Comparison of ENCODE assay signal across 19 cellular contexts in genomic region chr4:128322311-128322710, GRCh38. TPM values are rescaled to one million over a fixed set of nuclear protein-coding genes. Genes with fewer than 3 reads are reported as not detected.
DNase-seq lines count a peak whose midpoint lies in the region; ATAC-seq, FAIRE-seq and TF ChIP-seq lines count a peak whose summit lies in the region.
"Had no signal": no experiment of that assay in that cellular context is flagged by ENCODE, and none has a peak within 500 bp of the region (broad histone marks: within the 10 kb centered on the region; RNA-seq: fewer than 3 reads in every experiment).

No MANE protein-coding gene starts in this region.

- peak; percentile 7 for DNase-seq in HPDE6-E6E7 (ENCODE audit: extremely low spot score)
- peak; percentile 72 for DNase-seq in RCC 7860 (ENCODE audit: low spot score)
- peak; percentile 45 for DNase-seq in endothelial cell of umbilical vein (ENCODE audit: low read depth, low spot score)
- DNase-seq in renal cortical epithelial cell (ENCODE audit: low read depth), result peak; percentile 52
- DNase-seq in body of pancreas, result no peak
- no peak for DNase-seq in frontal cortex (ENCODE audit: low spot score in 2 of 2)
- DNase-seq in superior temporal gyrus (ENCODE audit: extremely low spot score), result no peak
- DNase-seq: activated CD4-positive, alpha-beta T cell treated with anti-CD3 and anti-CD28 coated beads for 1 hour; activated CD8-positive, alpha-beta memory T cell treated with anti-CD3 and anti-CD28 coated beads, Interleukin-2, amount 10 ng/mL, durations not matched to agents 7 days and 5 days; activated effector memory CD4-positive, alpha-beta T cell treated with anti-CD3 and anti-CD28 coated beads, Interleukin-2, amount 50 U/mL, for 16 hours; erythroblast; NCI-H1048; NCI-H82; ovary; small intestine; tibial artery had no signal

- dilution Hi-C loops in endothelial cell of umbilical vein (cut with MboI; ENCODE audit: extremely low pct_ligation_motif_present, low sequenced_read_pairs), result no loop called here

- H4K20me1 ChIP-seq in endothelial cell of umbilical vein (replicated peaks; ENCODE audit: control insufficient read depth, extremely low read depth, insufficient read depth, low read length), result no peaks in the 10 kb centered on the region

- intact Hi-C loops in endothelial cell of umbilical vein (cut with micrococcal nuclease) (loop anchor here (2.0 kb wide), 2 partner anchors 18 to 32 kb away; no protein-coding TSS in a partner anchor), body of pancreas (cut with DNase I) (no loop called here)

- H3K36me3 ChIP-seq in endothelial cell of umbilical vein (ENCODE audit: control insufficient read depth in 2 of 2, extremely low read depth in 1 of 2, insufficient read depth in 2 of 2, low read length in 2 of 2) (no peaks in the 10 kb centered on the region), body of pancreas (replicated peaks in 1 of 2; ENCODE audit: insufficient read depth in 1 of 2, low read depth in 2 of 2) (no peaks in the 10 kb centered on the region)
- H3K36me3 ChIP-seq: ovary, tibial artery had no signal

- peak overlapping the region; percentile 96 for H3K27ac ChIP-seq in endothelial cell of umbilical vein (ENCODE audit: insufficient read depth, low read depth, low read length)
- no peak overlapping the region for H3K27ac ChIP-seq in body of pancreas
- H3K27ac ChIP-seq: coronary artery, ovary, tibial artery had no signal

- H3K27me3 ChIP-seq in endothelial cell of umbilical vein (ENCODE audit: control insufficient read depth in 2 of 2, insufficient read depth in 2 of 2, low read length in 2 of 2) (no peaks in the 10 kb centered on the region), body of pancreas (no peaks in the 10 kb centered on the region)
- H3K27me3 ChIP-seq: ovary, tibial artery had no signal

- H3K79me2 ChIP-seq in endothelial cell of umbilical vein (ENCODE audit: control insufficient read depth, insufficient read depth, low read length), result no peaks in the 10 kb centered on the region

- 70 to 74% methylated on average over 2 of the region's 2 CpGs for WGBS in body of pancreas, 2 donors

- peak overlapping the region; percentile 69 for H3K9ac ChIP-seq in endothelial cell of umbilical vein (replicated peaks; ENCODE audit: extremely low read depth, insufficient read depth, low read length)

- no peak for TF ChIP-seq CTCF in endothelial cell of umbilical vein (IDR thresholded peaks at IDR 0.05; ENCODE audit: extremely low read depth in 1 of 2, insufficient read depth in 1 of 2, low read depth in 1 of 2, low read length in 2 of 2)
- no peak for TF ChIP-seq CTCF in body of pancreas (IDR thresholded peaks at IDR 0.05)

- CTCF ChIA-PET in endothelial cell of umbilical vein (lab: Charles Lee), result interaction anchor here (0.7 to 2.8 kb wide), 9 partner anchors 10 to 132 kb away, joined by 3 to 18 read pairs (median 4); no protein-coding TSS in a partner anchor

- H3K9me1 ChIP-seq in endothelial cell of umbilical vein (replicated peaks; ENCODE audit: control insufficient read depth, extremely low read depth, insufficient read depth, low read length), result no peaks in the 10 kb centered on the region

- TF ChIP-seq POLR2A in endothelial cell of umbilical vein (IDR thresholded peaks at IDR 0.05; ENCODE audit: low read depth, low read length) (no peak), body of pancreas (IDR thresholded peaks at IDR 0.05) (no peak)

- H3K4me1 ChIP-seq in endothelial cell of umbilical vein (ENCODE audit: control insufficient read depth, extremely low read depth, insufficient read depth, low read length) (peaks cover 31% of the 10 kb centered on the region), body of pancreas (no peaks in the 10 kb centered on the region)

- H3K9me3 ChIP-seq in endothelial cell of umbilical vein (replicated peaks; ENCODE audit: control insufficient read depth, insufficient read depth, low read length), result no peaks in the 10 kb centered on the region
- no peaks in the 10 kb centered on the region for H3K9me3 ChIP-seq in body of pancreas
- H3K9me3 ChIP-seq: ovary, tibial artery had no signal

- POLR2A ChIA-PET in endothelial cell of umbilical vein (lab: Charles Lee), result interaction anchor here (1.4 kb wide), 1 partner anchor 35 kb away, joined by 4 read pairs; the partner anchor contains the start of gene PGRMC2

- H3K4me3 ChIP-seq in endothelial cell of umbilical vein (replicated peaks in 1 of 3; ENCODE audit: insufficient read depth in 1 of 3, low read depth in 1 of 3, low read length in 3 of 3) (no peak overlapping the region), body of pancreas (no peak overlapping the region)
- H3K4me3 ChIP-seq: coronary artery, ovary, tibial artery had no signal

- FAIRE-seq in RCC 7860 (lab: Jason Lieb, UNC) (no peak), endothelial cell of umbilical vein (lab: Jason Lieb, UNC) (no peak), frontal cortex (lab: Jason Lieb, UNC) (no peak)
- FAIRE-seq: GM18507, small intestine had no signal

- no peak for ATAC-seq in body of pancreas
- ATAC-seq: activated CD8-positive, alpha-beta memory T cell treated with anti-CD3 and anti-CD28 coated beads, Interleukin-2, amount 10 ng/mL, durations not matched to agents 7 days and 5 days; Right ventricle myocardium inferior had no signal

- H2AFZ ChIP-seq in endothelial cell of umbilical vein (ENCODE audit: low read depth, low read length), result no peak overlapping the region

- no TSS peak for BruUV-seq in endothelial cell of umbilical vein (replicated peaks; lab: Mats Ljungman, UMichigan)

- peak overlapping the region; percentile 16 for H3K4me2 ChIP-seq in endothelial cell of umbilical vein (ENCODE audit: insufficient read depth, low read length)

TF ChIP-seq in endothelial cell of umbilical vein, 7 proteins besides CTCF, POLR2A, EP300 and RAD21:
- TF ChIP-seq EZH2 (IDR thresholded peaks at IDR 0.05; ENCODE audit: borderline replicate concordance, low read depth, low read length, severe bottlenecking) (no peak), FOS (IDR thresholded peaks at IDR 0.05; ENCODE audit: borderline replicate concordance, insufficient read depth, low read length) (peak; percentile 84), MAX (IDR thresholded peaks at IDR 0.05; ENCODE audit: insufficient read depth, insufficient read length) (no peak), POLR2AphosphoS5 (IDR thresholded peaks at IDR 0.05; ENCODE audit: insufficient read depth, low read depth, low read length) (no peak), GATA2 (IDR thresholded peaks at IDR 0.05; ENCODE audit: insufficient read depth, insufficient read length, low read depth, low read length) (peak; percentile 98), JUN (IDR thresholded peaks at IDR 0.05; ENCODE audit: borderline replicate concordance, insufficient read depth, insufficient read length, low read depth) (peak; percentile 50), MYC (IDR thresholded peaks at IDR 0.05; ENCODE audit: low read depth, low read length) (no peak)

RNA-seq across cellular contexts. Expression of gene PGRMC2, which starts 34.7 kb away (rescaled TPM):
- total RNA-seq in endothelial cell of umbilical vein, result 58.1 and 63.4 TPM in 2 replicates
- polyA plus RNA-seq in endothelial cell of umbilical vein, result 6.9 and 10.1 TPM in 2 replicates
- 15.8 and 18.2 TPM in 2 replicates for polyA plus RNA-seq in endothelial cell of umbilical vein (2011; cell fraction: cytosol; rRNA removed)
- 9.5 and 12.6 TPM in 2 replicates for polyA plus RNA-seq in endothelial cell of umbilical vein (2011; cell fraction: nucleus; rRNA removed)
- 66.0 and 93.3 TPM in 2 replicates for polyA plus RNA-seq in endothelial cell of umbilical vein (2012)
- 4.5 and 5.0 TPM in 2 replicates for polyA minus RNA-seq in endothelial cell of umbilical vein
- 5.4 TPM for polyA minus RNA-seq in endothelial cell of umbilical vein (2011; cell fraction: cytosol; rRNA and poly(A)+ RNA removed)
- polyA minus RNA-seq in endothelial cell of umbilical vein (2011; cell fraction: nucleus; rRNA and poly(A)+ RNA removed), result 5.4 and 8.5 TPM in 2 replicates
- 30.9 and 289 TPM in 2 replicates for total RNA-seq in renal cortical epithelial cell
- total RNA-seq in body of pancreas, result 10 to 100 TPM; 14.8 to 20.2 TPM
- total RNA-seq in frontal cortex, result 28.1 TPM

Comparison
In these comparisons a context has a peak if more than half of its experiments do, and no peak if none do; other contexts are left out.
1. DNase-seq: peak in HPDE6-E6E7 (single experiment), RCC 7860 (single experiment), endothelial cell of umbilical vein (single experiment) and renal cortical epithelial cell (single experiment); none in body of pancreas (0 of 4), frontal cortex (0 of 2) and superior temporal gyrus (single experiment).